8 cellular contexts compared by ENCODE assay signal in the genomic region with DNA sequence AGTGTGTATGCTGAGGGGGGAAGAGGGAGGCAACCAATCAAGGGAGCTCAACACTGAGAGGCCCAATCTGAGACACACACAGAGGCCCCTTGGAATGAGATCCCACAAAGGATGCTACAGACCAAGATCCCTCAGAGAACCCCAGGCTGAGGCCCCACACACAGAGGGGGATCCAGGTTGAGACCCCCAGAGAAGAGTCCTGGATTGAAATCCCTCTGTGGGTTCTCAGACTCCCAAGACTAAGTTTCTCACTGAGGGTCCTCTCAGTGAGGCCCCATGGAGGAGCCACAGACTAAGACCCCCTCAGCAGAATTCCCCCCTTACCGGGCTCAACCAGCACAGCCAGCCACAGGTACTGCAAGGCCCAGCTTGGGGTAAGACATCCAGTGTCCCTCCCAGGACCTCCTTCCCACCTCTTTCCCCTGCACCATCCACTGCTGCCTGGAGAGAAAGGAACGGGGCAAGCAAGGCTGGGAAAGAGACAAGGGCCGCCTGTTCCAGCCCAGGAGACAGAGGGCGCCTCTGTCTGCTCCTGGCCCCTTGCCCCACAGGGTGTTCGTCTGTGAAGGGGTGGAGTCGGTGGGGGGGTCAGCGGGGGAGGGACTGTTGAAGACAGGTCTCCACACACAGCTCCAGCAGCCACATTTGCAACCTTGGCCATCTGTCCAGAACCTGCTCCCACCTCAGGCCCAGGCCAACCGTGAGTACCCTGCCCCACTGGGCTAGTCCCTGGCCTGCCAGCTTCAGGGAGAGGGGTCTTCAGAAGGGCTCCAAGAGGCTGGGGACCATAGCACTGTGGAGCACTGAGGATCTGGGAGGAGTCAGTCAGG. TPM values are rescaled to one million over a fixed set of nuclear protein-coding genes. Genes with fewer than 3 reads are reported as not detected.
DNase-seq lines count a peak whose midpoint lies in the region; ATAC-seq and TF ChIP-seq lines count a peak whose summit lies in the region.

A gene (plus strand): TSS at position 638 of the 830 bp plus-strand sequence. CDS start 2,088 bp downstream, outside the sequence.

- peak within 1 kb of the TSS; percentile 65 for H3K4me2 ChIP-seq in parathyroid adenoma (ENCODE audit: low read length)

- no peaks in the 10 kb centered on the region for H3K36me3 ChIP-seq in parathyroid adenoma (ENCODE audit: control insufficient read depth, insufficient read depth, low read length)

- H3K4me1 ChIP-seq in parathyroid adenoma, result peaks cover 16% of the 10 kb centered on the region

- H3K9me3 ChIP-seq in parathyroid adenoma (ENCODE audit: control insufficient read depth, low read length), result no peaks in the 10 kb centered on the region

- intact Hi-C loops in Right ventricle myocardium superior (cut with DNase I), result no loop called here

- H3K9ac ChIP-seq in parathyroid adenoma, result peak within 1 kb of the TSS; percentile 69

- peak; percentile 14 for TF ChIP-seq CTCF in parathyroid adenoma (IDR thresholded peaks at IDR 0.05)

- H3K4me3 ChIP-seq in parathyroid adenoma (ENCODE audit: low read depth, low read length), result peak within 1 kb of the TSS; percentile 76

- no peaks in the 10 kb centered on the region for H3K27me3 ChIP-seq in parathyroid adenoma (ENCODE audit: control insufficient read depth, insufficient read depth, low read length)

- H3K79me2 ChIP-seq in parathyroid adenoma, result peaks cover 6% of the 10 kb centered on the region

- H3K27ac ChIP-seq in parathyroid adenoma, result peak within 1 kb of the TSS; percentile 98

- DNase-seq in COLO829 (ENCODE audit: low spot score), result peak; percentile 96
- peak; percentile 29 for DNase-seq in UCSD-AML1 (lab: John Stamatoyannopoulos, UW; ENCODE audit: unreplicated experiment)
- DNase-seq in Right ventricle myocardium superior, result peak; percentile 80
- no peak for DNase-seq in amniotic stem cell (lab: John Stamatoyannopoulos, UW)
- no peak for DNase-seq in NCI-H524 (lab: John Stamatoyannopoulos, UW)
- DNase-seq in NCI-H1417 treated with DMSO at 0.1 percent for 48 hours (lab: John Stamatoyannopoulos, UW), result no peak

- H2AFZ ChIP-seq in parathyroid adenoma, result peak within 1 kb of the TSS; percentile 73

- ATAC-seq in Right ventricle myocardium superior (ENCODE audit: poor library complexity) (peak; percentile 65), HG03378 (IDR thresholded peaks at IDR 0.05; ENCODE audit: unreplicated experiment) (no peak)

RNA-seq across cellular contexts. Expression of the gene that starts here (rescaled TPM):
- total RNA-seq in Right ventricle myocardium superior, result 2,267 TPM

Comparison
In these comparisons a context has a peak if more than half of its experiments do, and no peak if none do; other contexts are left out.
1. DNase-seq: peak in COLO829 (single experiment), UCSD-AML1 (single experiment) and Right ventricle myocardium superior (single experiment); none in amniotic stem cell (single experiment), NCI-H524 (0 of 2) and NCI-H1417 treated with DMSO at 0.1 percent for 48 hours (single experiment).